ENCODE assay signal across 18 cellular contexts in the genomic region with DNA sequence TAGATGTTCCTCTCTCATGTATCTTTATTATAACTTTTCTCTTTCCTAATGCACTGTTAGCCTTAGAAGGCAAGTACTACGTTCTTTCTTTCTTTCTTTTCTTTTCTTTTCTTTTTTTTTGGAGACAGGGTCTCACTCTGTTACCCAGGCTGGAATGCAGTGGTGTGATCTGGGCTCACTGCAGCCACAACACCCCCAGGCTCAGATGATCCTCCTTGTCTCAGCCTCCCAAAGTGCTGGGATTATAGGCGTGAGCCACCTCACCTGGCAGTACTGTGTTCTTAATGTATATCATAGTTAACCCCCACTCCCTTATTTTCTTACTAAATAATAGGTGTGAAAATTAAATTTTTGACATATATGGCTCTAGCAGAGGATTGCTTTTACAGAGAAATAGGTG. TPM values are rescaled to one million over a fixed set of nuclear protein-coding genes. Genes with fewer than 3 reads are reported as not detected.
DNase-seq lines count a peak whose midpoint lies in the region; ATAC-seq and TF ChIP-seq lines count a peak whose summit lies in the region.
"Had no signal": no experiment of that assay in that cellular context is flagged by ENCODE, and none has a peak within 500 bp of the region (broad histone marks: within the 10 kb centered on the region; RNA-seq: fewer than 3 reads in every experiment).

No MANE protein-coding gene starts in this region.

- H4K91ac ChIP-seq in trophoblast cell (ENCODE audit: low read depth, low read length) = no peak overlapping the region

- no peak overlapping the region for H2BK120ac ChIP-seq in trophoblast cell (ENCODE audit: insufficient read depth, low read length, poor library complexity)

- ATAC-seq in CD4-positive, alpha-beta T cell (ENCODE audit: poor library complexity) = no peak
- ATAC-seq: GM12878 had no signal

- peak overlapping the region; percentile 11 for H2BK12ac ChIP-seq in trophoblast cell (ENCODE audit: low read length)

- H3K36me3 ChIP-seq in HUES64 (ENCODE audit: insufficient read depth, low read length) (no peaks in the 10 kb centered on the region), endodermal cell (ENCODE audit: control insufficient read depth, insufficient read depth, low read length) (no peaks in the 10 kb centered on the region), trophoblast cell (ENCODE audit: control insufficient read depth in 1 of 2, insufficient read depth in 2 of 2, low read length in 2 of 2) (peaks cover 2 to 4% of the 10 kb centered on the region in 2 experiments)
- H3K36me3 ChIP-seq: esophagus muscularis mucosa, right atrium auricular region had no signal

- H2AK5ac ChIP-seq in trophoblast cell (ENCODE audit: low read length) = no peak overlapping the region

- no peak overlapping the region for H3K18ac ChIP-seq in trophoblast cell (ENCODE audit: low read length)

- peaks cover 21% of the 10 kb centered on the region for H3K36me3 Mint-ChIP-seq in CD4-positive, alpha-beta T cell (ENCODE audit: low read depth)
- peaks cover 14% of the 10 kb centered on the region for H3K36me3 Mint-ChIP-seq in endodermal cell (ENCODE audit: low read depth)

- no peaks in the 10 kb centered on the region for H3K9me3 ChIP-seq in CD4-positive, alpha-beta T cell (ENCODE audit: control insufficient read depth, low read length)
- H3K9me3 ChIP-seq in HUES64 (ENCODE audit: insufficient read depth, low read depth, low read length) = no peaks in the 10 kb centered on the region
- H3K9me3 ChIP-seq in endodermal cell (ENCODE audit: control insufficient read depth, low read length) = peaks cover 4% of the 10 kb centered on the region
- no peaks in the 10 kb centered on the region for H3K9me3 ChIP-seq in trophoblast cell (ENCODE audit: insufficient read depth, low read depth, low read length)
- H3K9me3 ChIP-seq: esophagus muscularis mucosa, right atrium auricular region had no signal

- no peak overlapping the region for H3K23ac ChIP-seq in trophoblast cell (ENCODE audit: low read length)

- no peak overlapping the region for H2AFZ ChIP-seq in trophoblast cell (ENCODE audit: insufficient read depth, low read length, poor library complexity)

- no peak overlapping the region for H4K8ac ChIP-seq in trophoblast cell (ENCODE audit: low read depth, low read length)

- H3K9me3 Mint-ChIP-seq in CD4-positive, alpha-beta T cell = no peaks in the 10 kb centered on the region
- H3K9me3 Mint-ChIP-seq in endodermal cell = peaks cover 9% of the 10 kb centered on the region
- H3K9me3 Mint-ChIP-seq: activated naive CD4-positive, alpha-beta T cell treated with anti-CD3 and anti-CD28 coated beads, Interleukin-2, amount 50 U/mL, for 24 hours had no signal

- H3K4me3 Mint-ChIP-seq in CD4-positive, alpha-beta T cell = peak overlapping the region; percentile 25
- H3K4me3 Mint-ChIP-seq in endodermal cell = no peak overlapping the region
- H3K4me3 Mint-ChIP-seq: activated naive CD4-positive, alpha-beta T cell treated with anti-CD3 and anti-CD28 coated beads, Interleukin-2, amount 50 U/mL, for 24 hours had no signal

- DNase-seq in CD4-positive, alpha-beta T cell = no peak
- no peak for DNase-seq in endodermal cell
- DNase-seq in trophoblast cell = no peak
- no peak for DNase-seq in stimulated activated naive CD4-positive, alpha-beta T cell treated with Interleukin-2 at 50 U/mL for 16 hours (lab: John Stamatoyannopoulos, UW)
- no peak for DNase-seq in NCI-H1436 treated with DMSO at 0.1 percent for 48 hours (lab: John Stamatoyannopoulos, UW)
- DNase-seq in AG08396 (ENCODE audit: low spot score) = no peak
- no peak for DNase-seq in NK-92 treated with Interleukin-12 subunit alpha and Interleukin-12 subunit beta, amount 100 ng/mL, for 24 hours (lab: John Stamatoyannopoulos, UW)
- DNase-seq: activated CD4-positive, alpha-beta T cell treated with anti-CD3 and anti-CD28 coated beads for 4 hours; dorsolateral prefrontal cortex; NCI-H524 treated with DMSO at 0.1 percent for 48 hours; SJCRH30; T-helper 9 cell had no signal

- no peak overlapping the region for H3K4ac ChIP-seq in trophoblast cell (ENCODE audit: low read depth, low read length)

- no peaks in the 10 kb centered on the region for H3K27me3 ChIP-seq in CD4-positive, alpha-beta T cell (ENCODE audit: control insufficient read depth, insufficient read depth, low read length)
- H3K27me3 ChIP-seq in HUES64 (ENCODE audit: insufficient read depth, low read length) = no peaks in the 10 kb centered on the region
- H3K27me3 ChIP-seq in endodermal cell (ENCODE audit: control insufficient read depth, insufficient read depth, low read length, poor library complexity, severe bottlenecking) = no peaks in the 10 kb centered on the region
- H3K27me3 ChIP-seq in trophoblast cell (ENCODE audit: insufficient read depth, low read length) = no peaks in the 10 kb centered on the region
- H3K27me3 ChIP-seq: dorsolateral prefrontal cortex, esophagus muscularis mucosa, right atrium auricular region, SJCRH30 had no signal

- 67% methylated on average over 1 of the region's 2 CpGs for WGBS in HUES64
- WGBS in endodermal cell (ENCODE audit: insufficient coverage in 1 of 2, insufficient read length in 1 of 2), 2 experiments = 61% methylated on average over 1 of the region's 2 CpGs; no CpG with 5 or more reads in 1 of the 2 experiments
- no CpG with 5 or more reads among the region's 2 CpGs for WGBS in trophoblast cell (ENCODE audit: extremely low coverage, insufficient coverage, insufficient read length)

- H3K79me2 ChIP-seq in trophoblast cell (ENCODE audit: control insufficient read depth, insufficient read depth, low read length, poor library complexity) = peaks cover 10% of the 10 kb centered on the region

- H3K9ac ChIP-seq in HUES64 (ENCODE audit: low read depth, low read length) = no peak overlapping the region
- H3K9ac ChIP-seq in endodermal cell (ENCODE audit: extremely low read depth, low read length, poor library complexity, severe bottlenecking) = no peak overlapping the region
- no peak overlapping the region for H3K9ac ChIP-seq in trophoblast cell (ENCODE audit: low read length)

- H3K14ac ChIP-seq in trophoblast cell (ENCODE audit: low read length) = no peak overlapping the region

- H4K12ac ChIP-seq in trophoblast cell (ENCODE audit: low read depth, low read length) = no peak overlapping the region

- intact Hi-C loops in CD4-positive, alpha-beta T cell (cut with DNase I, micrococcal nuclease) = loop anchor here in 1 of 2 experiments (5.0 kb wide), 1 partner anchor 34 kb away; no protein-coding TSS in a partner anchor

- no peak overlapping the region for H3K27ac ChIP-seq in CD4-positive, alpha-beta T cell (ENCODE audit: low read depth, low read length)
- H3K27ac ChIP-seq in HUES64 (ENCODE audit: low read depth, low read length) = peak overlapping the region; percentile 82
- no peak overlapping the region for H3K27ac ChIP-seq in endodermal cell (ENCODE audit: low read depth, low read length)
- peak overlapping the region; percentile 90 for H3K27ac ChIP-seq in trophoblast cell (ENCODE audit: low read depth, low read length)
- H3K27ac ChIP-seq: right atrium auricular region, SJCRH30 had no signal

- POLR2A ChIA-PET in CD4-positive, alpha-beta T cell (lab: Charles Lee) = interaction anchor here (2.0 kb wide), 1 partner anchor 15 kb away, joined by 5 read pairs; no protein-coding TSS in a partner anchor

- H3K4me2 ChIP-seq in trophoblast cell (ENCODE audit: low read length) = no peak overlapping the region

- H3K4me3 ChIP-seq in HUES64 (ENCODE audit: low read length) (no peak overlapping the region), endodermal cell (ENCODE audit: low read length) (peak overlapping the region; percentile 39), trophoblast cell (ENCODE audit: low read depth, low read length) (no peak overlapping the region)
- H3K4me3 ChIP-seq: dorsolateral prefrontal cortex, esophagus muscularis mucosa, GM12878, right atrium auricular region, SJCRH30 had no signal

- peak overlapping the region; percentile 18 for H3K27ac Mint-ChIP-seq in CD4-positive, alpha-beta T cell
- H3K27ac Mint-ChIP-seq in endodermal cell = peak overlapping the region; percentile 79
- H3K27ac Mint-ChIP-seq: activated naive CD4-positive, alpha-beta T cell treated with anti-CD3 and anti-CD28 coated beads, Interleukin-2, amount 50 U/mL, for 24 hours had no signal

- peaks cover 14% of the 10 kb centered on the region for H3K79me1 ChIP-seq in trophoblast cell (ENCODE audit: low read length)

- no peak for TF ChIP-seq CTCF in CD4-positive, alpha-beta T cell (IDR thresholded peaks at IDR 0.05)
- no peak for TF ChIP-seq CTCF in endodermal cell (conservative IDR thresholded peaks at IDR 0.05)

- CTCF ChIA-PET in CD4-positive, alpha-beta T cell (lab: Charles Lee) = interaction anchor here (1.1 kb wide), 1 partner anchor 9 kb away, joined by 3 read pairs; no protein-coding TSS in a partner anchor

- H3K27me3 Mint-ChIP-seq in CD4-positive, alpha-beta T cell = no peaks in the 10 kb centered on the region
- H3K27me3 Mint-ChIP-seq in endodermal cell (ENCODE audit: insufficient read depth) = no peaks in the 10 kb centered on the region
- H3K27me3 Mint-ChIP-seq: activated naive CD4-positive, alpha-beta T cell treated with anti-CD3 and anti-CD28 coated beads, Interleukin-2, amount 50 U/mL, for 24 hours; IgD-negative memory B cell had no signal

- H3K4me1 Mint-ChIP-seq in CD4-positive, alpha-beta T cell (ENCODE audit: low read depth) = peaks cover 79% of the 10 kb centered on the region
- H3K4me1 Mint-ChIP-seq in endodermal cell = peaks cover 62% of the 10 kb centered on the region

- peak overlapping the region; percentile 52 for H2BK5ac ChIP-seq in trophoblast cell (ENCODE audit: low read depth, low read length, poor library complexity)

- H3K4me1 ChIP-seq in HUES64 (ENCODE audit: insufficient read depth, low read length) (peaks cover 69% of the 10 kb centered on the region), endodermal cell (ENCODE audit: control insufficient read depth, insufficient read depth, low read length) (peaks cover 16% of the 10 kb centered on the region), trophoblast cell (ENCODE audit: control insufficient read depth in 1 of 2, insufficient read depth in 2 of 2, low read length in 2 of 2) (peaks cover 5 to 13% of the 10 kb centered on the region in 2 experiments)

RNA-seq across cellular contexts. Expression of a gene that starts 23.1 kb away (rescaled TPM):
- total RNA-seq in CD4-positive, alpha-beta T cell = 10 to 100 TPM; 76.8 to 78.7 TPM
- polyA plus RNA-seq in HUES64 (2013, experiment 1 of 2) = 53.3 TPM
- polyA plus RNA-seq in HUES64 (2013, experiment 2 of 2) = 67.4 TPM
- 100 to 1,000 TPM in 1 of 2 donors, 10 to 100 TPM in 1; 94.4 to 124 TPM for total RNA-seq in endodermal cell
- 48.6 TPM for polyA plus RNA-seq in endodermal cell (2013, experiment 1 of 2)
- 59.3 TPM for polyA plus RNA-seq in endodermal cell (2013, experiment 2 of 2)
- polyA plus RNA-seq in trophoblast cell (2013) = 301 and 302 TPM in 2 replicates

RNA-seq across cellular contexts. Expression of a gene that starts 59.1 kb away (rescaled TPM):
- total RNA-seq in CD4-positive, alpha-beta T cell = 1 to 10 TPM in 1 of 2 experiments, under 1 TPM in 1; 0.20 to 1.1 TPM
- 0.85 TPM for polyA plus RNA-seq in HUES64 (2013, experiment 1 of 2)
- 0.82 TPM for polyA plus RNA-seq in HUES64 (2013, experiment 2 of 2)
- total RNA-seq in endodermal cell = 1 to 10 TPM; 2.5 to 3.6 TPM
- 2.0 TPM for polyA plus RNA-seq in endodermal cell (2013, experiment 1 of 2)
- polyA plus RNA-seq in endodermal cell (2013, experiment 2 of 2) = 2.5 TPM
- 1.9 and 2.3 TPM in 2 replicates for polyA plus RNA-seq in trophoblast cell (2013)

Comparison
In these comparisons a context has a peak if more than half of its experiments do, and no peak if none do; other contexts are left out.
1. H3K27ac ChIP-seq: peak in HUES64 (single experiment) and trophoblast cell (single experiment); none in CD4-positive, alpha-beta T cell (single experiment) and endodermal cell (single experiment).